In the genomic region with DNA sequence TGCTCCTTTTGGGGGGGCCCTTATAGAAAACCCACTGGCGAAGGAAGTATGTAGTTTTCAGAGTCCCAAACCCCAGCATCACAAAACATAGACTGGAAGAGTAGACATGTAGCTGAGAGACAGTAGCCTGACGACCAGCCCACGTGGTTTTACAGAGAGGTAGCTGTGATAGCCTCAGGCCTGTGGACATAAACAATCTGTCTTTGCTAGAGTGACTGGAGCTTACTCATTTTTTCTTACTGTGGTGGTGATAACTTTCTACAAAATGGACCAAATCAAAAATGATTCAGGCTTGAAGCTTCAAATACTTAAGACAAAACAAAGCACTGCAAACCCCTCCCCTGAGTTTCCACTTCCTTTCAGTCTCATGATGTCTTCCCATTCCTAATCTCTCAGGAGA, we compare ENCODE assay signal across 18 cellular contexts.
DNase-seq lines count a peak whose midpoint lies in the region; ATAC-seq, FAIRE-seq and TF ChIP-seq lines count a peak whose summit lies in the region.
"Had no signal": no experiment of that assay in that cellular context is flagged by ENCODE, and none has a peak within 500 bp of the region (broad histone marks: within the 10 kb centered on the region; RNA-seq: fewer than 3 reads in every experiment).

No MANE protein-coding gene starts in this region.

- H3K4me2 ChIP-seq in GM23338 (no peak overlapping the region), neural progenitor cell (no peak overlapping the region)

- DNase-seq in GM23338 (ENCODE audit: low spot score) (no peak), RPMI7951 (ENCODE audit: low read depth) (peak; percentile 2), endodermal cell (no peak), neural progenitor cell (ENCODE audit: low spot score) (no peak), D721Med (ENCODE audit: insufficient read length, low spot score) (no peak), NCI-H1092 treated with DMSO at 0.1 percent for 48 hours (lab: John Stamatoyannopoulos, UW) (no peak), A172 (ENCODE audit: low spot score) (no peak), transverse colon (no peak)
- DNase-seq: CD8-positive, alpha-beta memory T cell; EL; H7; Karpas-422; NCI-H1436; NCI-H226; NCI-H526 treated with DMSO at 0.1 percent for 48 hours; SJCRH30; SW 1271 had no signal

- H3K9me3 ChIP-seq in endodermal cell (ENCODE audit: control insufficient read depth, low read length) (peaks cover under 1% of the 10 kb centered on the region), neural progenitor cell (ENCODE audit: low read depth) (no peaks in the 10 kb centered on the region), transverse colon (peaks cover 0 to 2% of the 10 kb centered on the region in 2 donors)
- H3K9me3 ChIP-seq: SJCRH30 had no signal

- H3K4me1 ChIP-seq in GM23338 (ENCODE audit: insufficient read depth) (no peaks in the 10 kb centered on the region), endodermal cell (ENCODE audit: control insufficient read depth, insufficient read depth, low read length) (peaks cover 5% of the 10 kb centered on the region), neural progenitor cell (no peaks in the 10 kb centered on the region), transverse colon (no peaks in the 10 kb centered on the region)
- H3K4me1 ChIP-seq: SJCRH30 had no signal

- H3K9me3 Mint-ChIP-seq in GM23338, result no peaks in the 10 kb centered on the region
- H3K9me3 Mint-ChIP-seq in endodermal cell, result no peaks in the 10 kb centered on the region
- H3K9me3 Mint-ChIP-seq in neural progenitor cell, result no peaks in the 10 kb centered on the region

- in situ Hi-C loops in transverse colon (cut with MboI; ENCODE audit: low pct_ligation_motif_present in 1 of 4, low pct_unique_long_range_greater_than_20kb in 1 of 4, low sequenced_read_pairs in 3 of 4), result no loop called here

- H4K20me1 ChIP-seq in GM23338 (replicated peaks; ENCODE audit: insufficient read depth) (no peaks in the 10 kb centered on the region), neural progenitor cell (ENCODE audit: low read depth) (no peaks in the 10 kb centered on the region)

- H2AFZ ChIP-seq in GM23338 (peak overlapping the region; percentile 6; the same call in 1 of the 2 replicates), neural progenitor cell (replicated peaks) (peak overlapping the region; percentile 32)

- H3K27me3 ChIP-seq in GM23338 (ENCODE audit: insufficient read depth) (no peaks in the 10 kb centered on the region), endodermal cell (ENCODE audit: control insufficient read depth, insufficient read depth, low read length, poor library complexity, severe bottlenecking) (no peaks in the 10 kb centered on the region), neural progenitor cell (no peaks in the 10 kb centered on the region), transverse colon (no peaks in the 10 kb centered on the region)
- H3K27me3 ChIP-seq: SJCRH30 had no signal

- H3K27me3 Mint-ChIP-seq in GM23338 (ENCODE audit: insufficient read depth, low read depth, poor library complexity), result no peaks in the 10 kb centered on the region
- no peaks in the 10 kb centered on the region for H3K27me3 Mint-ChIP-seq in endodermal cell (ENCODE audit: insufficient read depth)
- no peaks in the 10 kb centered on the region for H3K27me3 Mint-ChIP-seq in neural progenitor cell (ENCODE audit: insufficient read depth, low read depth)
- H3K27me3 Mint-ChIP-seq: CD8-positive, alpha-beta memory T cell had no signal

- H3K36me3 ChIP-seq in GM23338 (ENCODE audit: insufficient read depth) (no peaks in the 10 kb centered on the region), endodermal cell (ENCODE audit: control insufficient read depth, insufficient read depth, low read length) (no peaks in the 10 kb centered on the region), neural progenitor cell (no peaks in the 10 kb centered on the region), transverse colon (no peaks in the 10 kb centered on the region)
- H3K36me3 ChIP-seq: SJCRH30 had no signal

- no peak for TF ChIP-seq CTCF in GM23338 (conservative IDR thresholded peaks at IDR 0.05; ENCODE audit: low read depth in 2 of 2)
- TF ChIP-seq CTCF in endodermal cell (conservative IDR thresholded peaks at IDR 0.05), result no peak
- no peak for TF ChIP-seq CTCF in neural progenitor cell (IDR thresholded peaks at IDR 0.05)
- no peak for TF ChIP-seq CTCF in D721Med (IDR thresholded peaks at IDR 0.05; ENCODE audit: insufficient read depth, missing control alignments)
- TF ChIP-seq CTCF in transverse colon (IDR thresholded peaks at IDR 0.05), result no peak

- no peak for TF ChIP-seq EP300 in transverse colon (IDR thresholded peaks at IDR 0.05; ENCODE audit: low read depth)

- no peaks in the 10 kb centered on the region for H3F3A ChIP-seq in GM23338 (replicated peaks; ENCODE audit: low read depth)
- H3F3A ChIP-seq in neural progenitor cell (ENCODE audit: low read depth), result no peaks in the 10 kb centered on the region

- no peak overlapping the region for H3K9ac ChIP-seq in endodermal cell (ENCODE audit: extremely low read depth, low read length, poor library complexity, severe bottlenecking)
- H3K9ac ChIP-seq in neural progenitor cell, result no peak overlapping the region

- no peaks in the 10 kb centered on the region for H3K79me2 ChIP-seq in GM23338 (replicated peaks; ENCODE audit: insufficient read depth)
- H3K79me2 ChIP-seq in neural progenitor cell (ENCODE audit: low read depth), result no peaks in the 10 kb centered on the region

- peaks cover 15% of the 10 kb centered on the region for H3K9me2 ChIP-seq in GM23338 (ENCODE audit: insufficient read depth)

- H3K36me3 Mint-ChIP-seq in GM23338 (ENCODE audit: low read depth) (no peaks in the 10 kb centered on the region), endodermal cell (ENCODE audit: low read depth) (no peaks in the 10 kb centered on the region), neural progenitor cell (no peaks in the 10 kb centered on the region)
- H3K36me3 Mint-ChIP-seq: CD8-positive, alpha-beta memory T cell had no signal

- H3K4me1 Mint-ChIP-seq in GM23338 (no peaks in the 10 kb centered on the region), endodermal cell (peaks cover 1% of the 10 kb centered on the region), neural progenitor cell (no peaks in the 10 kb centered on the region)
- H3K4me1 Mint-ChIP-seq: CD8-positive, alpha-beta memory T cell had no signal

- no peak for TF ChIP-seq POLR2A in transverse colon (IDR thresholded peaks at IDR 0.05)

- intact Hi-C loops in transverse colon (cut with DNase I; ENCODE audit: low total_unique reads), result loop anchor here (5.0 kb wide), 1 partner anchor 1969 kb away; no protein-coding TSS in a partner anchor

- WGBS in endodermal cell (ENCODE audit: insufficient coverage in 1 of 2, insufficient read length in 1 of 2), 2 experiments, result 80 to 89% methylated on average over 2 to 3 of the region's 3 CpGs
- WGBS in transverse colon (ENCODE audit: low coverage in 1 of 2), 2 donors, result 60 to 71% methylated on average over 1 to 3 of the region's 3 CpGs

- no peak overlapping the region for H3K27ac Mint-ChIP-seq in GM23338
- peak overlapping the region; percentile 22 for H3K27ac Mint-ChIP-seq in endodermal cell
- no peak overlapping the region for H3K27ac Mint-ChIP-seq in neural progenitor cell
- H3K27ac Mint-ChIP-seq: CD8-positive, alpha-beta memory T cell had no signal

- H3K4me3 Mint-ChIP-seq in GM23338, result no peak overlapping the region
- no peak overlapping the region for H3K4me3 Mint-ChIP-seq in endodermal cell
- H3K4me3 Mint-ChIP-seq in neural progenitor cell, result no peak overlapping the region
- H3K4me3 Mint-ChIP-seq: CD8-positive, alpha-beta memory T cell had no signal

- ATAC-seq in GM23338, result no peak

- no peak for FAIRE-seq in D721Med (lab: Jason Lieb, UNC)
- FAIRE-seq: RCC 7860 had no signal

- H3K4me3 ChIP-seq in GM23338 (no peak overlapping the region), endodermal cell (ENCODE audit: low read length) (no peak overlapping the region), neural progenitor cell (no peak overlapping the region), transverse colon (no peak overlapping the region)
- H3K4me3 ChIP-seq: SJCRH30 had no signal

- no peak overlapping the region for H3K27ac ChIP-seq in GM23338 (ENCODE audit: low read depth)
- H3K27ac ChIP-seq in endodermal cell (ENCODE audit: low read depth, low read length), result no peak overlapping the region
- H3K27ac ChIP-seq in neural progenitor cell, result no peak overlapping the region
- H3K27ac ChIP-seq in transverse colon, result no peak overlapping the region
- H3K27ac ChIP-seq: SJCRH30 had no signal

TF ChIP-seq in GM23338, 12 proteins besides CTCF, POLR2A, EP300 and RAD21 (continues in another document):
- TF ChIP-seq CREB1 (CRISPR knock-in tag; IDR thresholded peaks at IDR 0.05; ENCODE audit: low read depth), result no peak
- no peak for TF ChIP-seq STAT1 (IDR thresholded peaks at IDR 0.05; ENCODE audit: unreplicated experiment)
- TF ChIP-seq, protein P1, sequence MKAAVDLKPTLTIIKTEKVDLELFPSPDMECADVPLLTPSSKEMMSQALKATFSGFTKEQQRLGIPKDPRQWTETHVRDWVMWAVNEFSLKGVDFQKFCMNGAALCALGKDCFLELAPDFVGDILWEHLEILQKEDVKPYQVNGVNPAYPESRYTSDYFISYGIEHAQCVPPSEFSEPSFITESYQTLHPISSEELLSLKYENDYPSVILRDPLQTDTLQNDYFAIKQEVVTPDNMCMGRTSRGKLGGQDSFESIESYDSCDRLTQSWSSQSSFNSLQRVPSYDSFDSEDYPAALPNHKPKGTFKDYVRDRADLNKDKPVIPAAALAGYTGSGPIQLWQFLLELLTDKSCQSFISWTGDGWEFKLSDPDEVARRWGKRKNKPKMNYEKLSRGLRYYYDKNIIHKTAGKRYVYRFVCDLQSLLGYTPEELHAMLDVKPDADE (IDR thresholded peaks at IDR 0.05), result no peak
- no peak for TF ChIP-seq ZNF114 (CRISPR knock-in tag; IDR thresholded peaks at IDR 0.05)
- TF ChIP-seq ZNF331 (CRISPR knock-in tag; IDR thresholded peaks at IDR 0.05; ENCODE audit: low read depth), result no peak
- no peak for TF ChIP-seq EZH2 (IDR thresholded peaks at IDR 0.05; ENCODE audit: low read depth, unreplicated experiment)
- TF ChIP-seq EZH2phosphoT487 (IDR thresholded peaks at IDR 0.05; ENCODE audit: unreplicated experiment), result no peak
- TF ChIP-seq JUNB (IDR thresholded peaks at IDR 0.05; ENCODE audit: unreplicated experiment), result no peak
- no peak for TF ChIP-seq NANOG (IDR thresholded peaks at IDR 0.05; ENCODE audit: borderline replicate concordance)
